Comparison of ENCODE assay signal across 1 cellular context in genomic region chr3:49523756-49524747, GRCh38.
A peak's percentile ranks its signal among the peaks of the same experiment; 100 is the strongest.
TF ChIP-seq lines count a peak whose summit lies in the region.

No MANE protein-coding gene starts in this region.

TF ChIP-seq in GM12878, 131 proteins besides CTCF, POLR2A, EP300 and RAD21:
- TF ChIP-seq ZNF274 (IDR thresholded peaks at IDR 0.05; ENCODE audit: insufficient read depth, insufficient read length) (no peak), IRF4 (IDR thresholded peaks at IDR 0.05; ENCODE audit: low read depth, low read length) (no peak), SREBF1 (IDR thresholded peaks at IDR 0.05; ENCODE audit: low read length) (no peak), NFYA (IDR thresholded peaks at IDR 0.05; ENCODE audit: borderline replicate concordance, low read depth, low read length) (no peak), RBBP5 (conservative IDR thresholded peaks at IDR 0.05) (no peak), CHD1 (IDR thresholded peaks at IDR 0.05; ENCODE audit: low read depth, low read length) (no peak), NFXL1 (IDR thresholded peaks at IDR 0.05; ENCODE audit: borderline replicate concordance) (no peak), SPI1 (IDR thresholded peaks at IDR 0.05; ENCODE audit: borderline replicate concordance, insufficient read depth, low read depth, low read length) (peak; percentile 76), BHLHE40 (IDR thresholded peaks at IDR 0.05; ENCODE audit: borderline replicate concordance in 1 of 2, low read depth in 2 of 2, low read length in 1 of 2) (no peak), IKZF2 (IDR thresholded peaks at IDR 0.05) (peak in 1 of 2 experiments; percentile 24; a peak in 1 of 4 replicates), POLR2AphosphoS5 (IDR thresholded peaks at IDR 0.05; ENCODE audit: low read length) (no peak), ZNF622 (IDR thresholded peaks at IDR 0.05) (no peak), PBX3 (IDR thresholded peaks at IDR 0.05; ENCODE audit: insufficient replicate concordance, low read depth, low read length) (no peak), SIX5 (IDR thresholded peaks at IDR 0.05; ENCODE audit: low read depth, low read length, severe bottlenecking) (no peak)
- TF ChIP-seq, protein P1, sequence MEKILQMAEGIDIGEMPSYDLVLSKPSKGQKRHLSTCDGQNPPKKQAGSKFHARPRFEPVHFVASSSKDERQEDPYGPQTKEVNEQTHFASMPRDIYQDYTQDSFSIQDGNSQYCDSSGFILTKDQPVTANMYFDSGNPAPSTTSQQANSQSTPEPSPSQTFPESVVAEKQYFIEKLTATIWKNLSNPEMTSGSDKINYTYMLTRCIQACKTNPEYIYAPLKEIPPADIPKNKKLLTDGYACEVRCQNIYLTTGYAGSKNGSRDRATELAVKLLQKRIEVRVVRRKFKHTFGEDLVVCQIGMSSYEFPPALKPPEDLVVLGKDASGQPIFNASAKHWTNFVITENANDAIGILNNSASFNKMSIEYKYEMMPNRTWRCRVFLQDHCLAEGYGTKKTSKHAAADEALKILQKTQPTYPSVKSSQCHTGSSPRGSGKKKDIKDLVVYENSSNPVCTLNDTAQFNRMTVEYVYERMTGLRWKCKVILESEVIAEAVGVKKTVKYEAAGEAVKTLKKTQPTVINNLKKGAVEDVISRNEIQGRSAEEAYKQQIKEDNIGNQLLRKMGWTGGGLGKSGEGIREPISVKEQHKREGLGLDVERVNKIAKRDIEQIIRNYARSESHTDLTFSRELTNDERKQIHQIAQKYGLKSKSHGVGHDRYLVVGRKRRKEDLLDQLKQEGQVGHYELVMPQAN (conservative IDR thresholded peaks at IDR 0.05) = no peak
- TF ChIP-seq, protein P2, sequence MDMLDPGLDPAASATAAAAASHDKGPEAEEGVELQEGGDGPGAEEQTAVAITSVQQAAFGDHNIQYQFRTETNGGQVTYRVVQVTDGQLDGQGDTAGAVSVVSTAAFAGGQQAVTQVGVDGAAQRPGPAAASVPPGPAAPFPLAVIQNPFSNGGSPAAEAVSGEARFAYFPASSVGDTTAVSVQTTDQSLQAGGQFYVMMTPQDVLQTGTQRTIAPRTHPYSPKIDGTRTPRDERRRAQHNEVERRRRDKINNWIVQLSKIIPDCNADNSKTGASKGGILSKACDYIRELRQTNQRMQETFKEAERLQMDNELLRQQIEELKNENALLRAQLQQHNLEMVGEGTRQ (IDR thresholded peaks at IDR 0.05; ENCODE audit: borderline replicate concordance, low read depth, low read length) = no peak
